In the genomic region with DNA sequence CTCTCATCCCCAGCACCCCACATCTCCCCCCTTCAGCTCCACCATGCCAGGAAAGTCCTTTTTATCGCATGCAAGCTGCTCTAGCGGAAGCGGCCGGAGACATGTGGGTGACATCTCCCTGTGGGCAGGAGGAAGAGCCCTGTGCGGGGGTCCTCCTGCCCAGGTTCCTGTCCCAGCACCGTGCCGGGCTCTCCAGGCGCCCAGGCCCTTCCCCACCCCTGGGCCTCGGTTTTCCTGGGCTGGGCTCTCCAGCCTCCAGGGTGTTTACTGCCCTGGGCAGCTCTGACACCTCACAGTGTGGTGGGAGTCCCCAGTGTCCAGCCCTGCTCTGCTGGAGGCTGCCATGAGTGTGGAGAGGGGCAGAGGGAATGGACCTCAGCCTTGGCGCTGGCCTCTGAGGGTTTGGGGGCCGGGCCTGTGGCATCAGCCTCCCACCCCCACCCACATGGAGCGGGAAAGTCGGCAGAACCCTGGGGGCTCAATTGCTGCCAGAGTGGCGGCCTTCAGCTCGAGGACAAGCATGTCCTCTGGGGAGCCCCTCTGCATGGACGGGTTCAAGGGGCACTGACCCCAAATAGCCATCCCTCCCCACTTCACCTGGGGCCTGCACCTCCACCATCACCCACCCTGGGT, we compare ENCODE assay signal across 1 cellular context.
TF ChIP-seq lines count a peak whose summit lies in the region.

No MANE protein-coding gene starts in this region.

TF ChIP-seq in HepG2, 621 proteins besides CTCF, POLR2A, EP300 and RAD21:
- TF ChIP-seq HNRNPL (IDR thresholded peaks at IDR 0.05; ENCODE audit: low read depth, low read length), result no peak
TF ChIP-seq in HepG2: peak in this region for 0.
